ENCODE assay signal across 1 cellular context in the genomic region with DNA sequence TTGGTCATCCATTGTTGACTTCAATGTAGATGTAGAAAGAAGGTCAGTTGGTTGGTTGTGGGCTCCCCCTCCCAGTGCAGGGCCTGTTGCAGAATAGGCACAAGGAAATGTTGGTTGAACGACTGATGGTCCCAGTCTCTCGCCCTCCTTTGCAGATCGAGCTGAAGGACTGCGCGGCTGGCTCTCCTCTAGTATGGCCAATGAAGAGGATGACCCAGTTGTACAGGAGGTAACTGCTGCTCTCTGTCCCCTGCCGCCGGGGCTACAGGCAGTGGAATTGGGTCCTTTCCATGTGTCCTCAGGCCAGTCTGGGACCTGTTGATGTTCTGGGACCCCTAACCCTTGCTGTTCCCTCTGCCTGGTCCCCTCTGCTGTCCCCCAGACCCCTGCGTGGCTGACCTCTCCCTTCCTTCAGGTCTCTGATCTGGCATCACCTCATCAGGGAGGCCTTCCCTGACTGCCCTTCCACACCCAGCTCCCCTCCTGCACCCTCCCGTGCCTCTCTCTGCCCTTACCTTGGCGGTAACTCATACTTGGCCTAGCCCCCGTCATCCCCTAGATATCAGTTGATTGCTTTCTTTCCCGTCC.
TF ChIP-seq lines count a peak whose summit lies in the region.

No MANE protein-coding gene starts in this region.

TF ChIP-seq in H1, 55 proteins besides CTCF, POLR2A, EP300 and RAD21:
- TF ChIP-seq, protein P1, sequence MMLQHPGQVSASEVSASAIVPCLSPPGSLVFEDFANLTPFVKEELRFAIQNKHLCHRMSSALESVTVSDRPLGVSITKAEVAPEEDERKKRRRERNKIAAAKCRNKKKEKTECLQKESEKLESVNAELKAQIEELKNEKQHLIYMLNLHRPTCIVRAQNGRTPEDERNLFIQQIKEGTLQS (IDR thresholded peaks at IDR 0.05; ENCODE audit: insufficient read depth, low read depth, low read length), result no peak
- TF ChIP-seq, protein P2, sequence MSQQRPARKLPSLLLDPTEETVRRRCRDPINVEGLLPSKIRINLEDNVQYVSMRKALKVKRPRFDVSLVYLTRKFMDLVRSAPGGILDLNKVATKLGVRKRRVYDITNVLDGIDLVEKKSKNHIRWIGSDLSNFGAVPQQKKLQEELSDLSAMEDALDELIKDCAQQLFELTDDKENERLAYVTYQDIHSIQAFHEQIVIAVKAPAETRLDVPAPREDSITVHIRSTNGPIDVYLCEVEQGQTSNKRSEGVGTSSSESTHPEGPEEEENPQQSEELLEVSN (IDR thresholded peaks at IDR 0.05), result no peak
- TF ChIP-seq CBX8 (IDR thresholded peaks at IDR 0.05; ENCODE audit: borderline replicate concordance, low read depth, low read length) (no peak), ZNF274 (IDR thresholded peaks at IDR 0.05; ENCODE audit: borderline replicate concordance, extremely low read depth, low read length) (no peak), TBP (IDR thresholded peaks at IDR 0.05; ENCODE audit: low read depth, low read length) (no peak)
